7 cellular contexts compared by ENCODE assay signal in the genomic region with DNA sequence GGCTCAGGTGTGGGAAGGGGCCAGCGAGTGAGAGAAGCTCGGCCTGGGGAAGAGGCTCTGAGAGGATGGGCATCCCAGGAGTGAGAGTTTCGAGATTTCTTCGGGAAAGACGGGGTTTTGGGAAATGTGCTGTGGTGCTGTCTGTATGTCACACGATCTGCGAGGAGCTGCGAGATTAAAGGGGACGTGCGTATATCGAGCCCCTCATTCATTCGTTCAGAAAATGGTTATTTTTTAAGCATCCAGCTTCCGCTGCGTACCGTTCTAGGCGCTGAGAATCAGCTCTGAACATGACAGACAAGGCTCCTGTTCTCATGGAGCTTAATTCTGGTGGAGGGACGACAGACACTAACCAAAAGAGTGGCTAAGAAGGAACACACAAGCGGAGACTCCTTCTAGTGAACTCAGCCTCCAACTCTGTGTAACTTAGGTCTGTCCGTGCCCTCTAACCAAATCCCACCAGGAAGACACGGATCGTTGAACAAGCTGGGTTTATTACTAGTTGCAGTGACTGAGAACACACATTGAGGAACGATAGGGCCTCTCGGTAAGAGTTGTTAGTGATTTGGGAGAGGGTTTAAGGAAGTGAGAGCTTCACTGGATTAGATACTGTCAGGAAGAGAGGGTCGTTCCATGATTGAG.
DNase-seq lines count a peak whose midpoint lies in the region; ATAC-seq and TF ChIP-seq lines count a peak whose summit lies in the region.

No MANE protein-coding gene starts in this region.

- intact Hi-C loops in posterior cingulate gyrus (cut with DNase I): loop anchor here (2.0 to 10.0 kb wide), 3 partner anchors 95 to 612 kb away; a partner anchor contains a TSS

- TF ChIP-seq CTCF in astrocyte of the spinal cord (IDR thresholded peaks at IDR 0.05; ENCODE audit: low read depth, low read length): no peak

- TF ChIP-seq POLR2A in GM18505 (IDR thresholded peaks at IDR 0.05; ENCODE audit: borderline replicate concordance, extremely low read depth, insufficient read depth, insufficient read length): no peak

- peak overlapping the region; percentile 91 to 99 for H3K4me3 Mint-ChIP-seq in stimulated activated naive CD8-positive, alpha-beta T cell treated with anti-CD3 and anti-CD28 coated beads, Interleukin-15, amount 100 ng/mL, for 72 hours

- H3K4me1 Mint-ChIP-seq in stimulated activated naive CD8-positive, alpha-beta T cell treated with anti-CD3 and anti-CD28 coated beads, Interleukin-15, amount 100 ng/mL, for 72 hours: peaks cover 48% of the 10 kb centered on the region

- ATAC-seq in GM18505 (IDR thresholded peaks at IDR 0.05; ENCODE audit: unreplicated experiment) (peak; percentile 0), HG03039 (IDR thresholded peaks at IDR 0.05; ENCODE audit: unreplicated experiment) (no peak)
- ATAC-seq in stimulated activated naive CD8-positive, alpha-beta T cell treated with anti-CD3 and anti-CD28 coated beads, Interleukin-15, amount 100 ng/mL, for 72 hours: no peak

- no peaks in the 10 kb centered on the region for H3K27me3 Mint-ChIP-seq in stimulated activated naive CD8-positive, alpha-beta T cell treated with anti-CD3 and anti-CD28 coated beads, Interleukin-15, amount 100 ng/mL, for 72 hours

- peak overlapping the region; percentile 95 for H3K4me3 ChIP-seq in astrocyte of the spinal cord (ENCODE audit: low read depth, low read length)

- peak; percentile 19 for DNase-seq in LoVo (ENCODE audit: low spot score)
- DNase-seq in astrocyte of the spinal cord (ENCODE audit: low read depth, low spot score): no peak
- peak; percentile 12 for DNase-seq in kidney glomerular epithelial cell (lab: John Stamatoyannopoulos, UW)
- no peak for DNase-seq in stimulated activated naive CD8-positive, alpha-beta T cell treated with anti-CD3 and anti-CD28 coated beads, Interleukin-15, amount 100 ng/mL, for 72 hours
- DNase-seq in posterior cingulate gyrus: no peak

- H3K9me3 Mint-ChIP-seq in stimulated activated naive CD8-positive, alpha-beta T cell treated with anti-CD3 and anti-CD28 coated beads, Interleukin-15, amount 100 ng/mL, for 72 hours: no peaks in the 10 kb centered on the region

- H3K27ac Mint-ChIP-seq in stimulated activated naive CD8-positive, alpha-beta T cell treated with anti-CD3 and anti-CD28 coated beads, Interleukin-15, amount 100 ng/mL, for 72 hours: peak overlapping the region; percentile 97 to 99

- in situ Hi-C loops in astrocyte of the spinal cord (cut with HindIII; ENCODE audit: low sequenced_read_pairs): no loop called here

Comparison
In these comparisons a context has a peak if more than half of its experiments do, and no peak if none do; other contexts are left out.
1. DNase-seq: peak in LoVo (single experiment) and kidney glomerular epithelial cell (single experiment); none in astrocyte of the spinal cord (single experiment), stimulated activated naive CD8-positive, alpha-beta T cell treated with anti-CD3 and anti-CD28 coated beads, Interleukin-15, amount 100 ng/mL, for 72 hours (0 of 2) and posterior cingulate gyrus (0 of 10).